ENCODE assay signal across 18 cellular contexts in genomic region chr7:501526-501925, GRCh38. TPM values are rescaled to one million over a fixed set of nuclear protein-coding genes. Genes with fewer than 3 reads are reported as not detected.
DNase-seq lines count a peak whose midpoint lies in the region; ATAC-seq, FAIRE-seq and TF ChIP-seq lines count a peak whose summit lies in the region.
"Had no signal": no experiment of that assay in that cellular context is flagged by ENCODE, and none has a peak within 500 bp of the region (broad histone marks: within the 10 kb centered on the region; RNA-seq: fewer than 3 reads in every experiment).

No MANE protein-coding gene starts in this region.

- FAIRE-seq in pancreas (lab: Jason Lieb, UNC): no peak

- H3K4me1 ChIP-seq in RWPE2 (ENCODE audit: insufficient read depth, poor library complexity, severe bottlenecking) (peaks cover 4% of the 10 kb centered on the region), pancreas (peaks cover 28 to 42% (median 42%) of the 10 kb centered on the region in 3 donors), upper lobe of right lung (peaks cover 7% of the 10 kb centered on the region), esophagus squamous epithelium (peaks cover 0 to 29% (median 6%) of the 10 kb centered on the region in 3 donors)

- 88 to 89% methylated on average over 7 of the region's 7 CpGs for WGBS in pancreas, 2 donors
- WGBS in esophagus squamous epithelium, 2 donors: 82 to 85% methylated on average over 7 of the region's 7 CpGs

- TF ChIP-seq POLR2A in esophagus squamous epithelium (IDR thresholded peaks at IDR 0.05) (no peak), GM18505 (IDR thresholded peaks at IDR 0.05; ENCODE audit: borderline replicate concordance, extremely low read depth, insufficient read depth, insufficient read length) (no peak)

- H3K27me3 ChIP-seq in RWPE2 (ENCODE audit: insufficient read depth, poor library complexity, severe bottlenecking) (no peaks in the 10 kb centered on the region), dorsolateral prefrontal cortex (no peaks in the 10 kb centered on the region), pancreas (no peaks in the 10 kb centered on the region), upper lobe of right lung (no peaks in the 10 kb centered on the region), esophagus squamous epithelium (no peaks in the 10 kb centered on the region)

- ATAC-seq in RWPE2 (ENCODE audit: low read depth) (no peak), pancreas (no peak), upper lobe of right lung (no peak), GM18505 (IDR thresholded peaks at IDR 0.05; ENCODE audit: unreplicated experiment) (no peak)
- ATAC-seq: SK-N-SH treated with all-trans-retinoic acid at 6 μM for 48 hours had no signal

- DNase-seq in RWPE2 (ENCODE audit: low spot score) (peak; percentile 44), dorsolateral prefrontal cortex (peak in 1 of 10 donors; percentile 19), pancreas (peak in 4 of 6 donors; percentile 2 to 49 (median 24)), upper lobe of right lung (peak; percentile 28), esophagus squamous epithelium (lab: John Stamatoyannopoulos, UW) (no peak), DMS 273 (lab: John Stamatoyannopoulos, UW; ENCODE audit: unreplicated experiment) (no peak)
- DNase-seq: CD4-positive, CD25-positive, alpha-beta regulatory T cell; DMS 273 treated with DMSO at 0.1 percent for 48 hours; H7; MV-4-11; NCI-H1694; NCI-H2081 treated with DMSO at 0.1 percent for 48 hours; NCI-H446; NCI-H526; SIG-M5 had no signal

- H3K9me3 ChIP-seq in RWPE2 (ENCODE audit: severe bottlenecking) (no peaks in the 10 kb centered on the region), pancreas (no peaks in the 10 kb centered on the region), upper lobe of right lung (no peaks in the 10 kb centered on the region), esophagus squamous epithelium (no peaks in the 10 kb centered on the region)

- no peak for TF ChIP-seq CTCF in RWPE2 (IDR thresholded peaks at IDR 0.05; ENCODE audit: poor library complexity, severe bottlenecking)
- no peak for TF ChIP-seq CTCF in dorsolateral prefrontal cortex (IDR thresholded peaks at IDR 0.05 in 54 of 56, conservative IDR thresholded peaks at IDR 0.05 in 2 of 56; ENCODE audit: low read depth in 1 of 56, partially characterized antibody in 56 of 56)
- TF ChIP-seq CTCF in pancreas (IDR thresholded peaks at IDR 0.05): no peak
- no peak for TF ChIP-seq CTCF in upper lobe of right lung (IDR thresholded peaks at IDR 0.05)
- no peak for TF ChIP-seq CTCF in esophagus squamous epithelium (IDR thresholded peaks at IDR 0.05)

- intact Hi-C loops in dorsolateral prefrontal cortex (cut with DNase I): loop anchor here in 1 of 2 donors (2.0 kb wide), 1 partner anchor 13 kb away; no protein-coding TSS in a partner anchor
- intact Hi-C loops in pancreas (cut with DNase I): loop anchor here in 1 of 3 donors (10.0 kb wide), 1 partner anchor 137 kb away; no protein-coding TSS in a partner anchor
- intact Hi-C loops in upper lobe of right lung (cut with DNase I): no loop called here
- intact Hi-C loops in esophagus squamous epithelium (cut with DNase I): no loop called here

- H3K4me3 ChIP-seq in RWPE2 (ENCODE audit: severe bottlenecking) (no peak overlapping the region), dorsolateral prefrontal cortex (no peak overlapping the region), pancreas (no peak overlapping the region), upper lobe of right lung (no peak overlapping the region), esophagus squamous epithelium (no peak overlapping the region)

- H3K27ac ChIP-seq in RWPE2 (ENCODE audit: poor library complexity, severe bottlenecking) (no peak overlapping the region), dorsolateral prefrontal cortex (peak overlapping the region in 52 of 59 donors; percentile 19 to 99 (median 92)), pancreas (no peak overlapping the region), upper lobe of right lung (no peak overlapping the region), esophagus squamous epithelium (no peak overlapping the region)

- H3K36me3 ChIP-seq in RWPE2 (ENCODE audit: low read depth) (peaks cover 83% of the 10 kb centered on the region), pancreas (peaks cover 0 to 46% (median 14%) of the 10 kb centered on the region in 3 donors), upper lobe of right lung (peaks cover 26% of the 10 kb centered on the region), esophagus squamous epithelium (peaks cover 0 to 53% (median 10%) of the 10 kb centered on the region in 3 donors)

RNA-seq across cellular contexts. Expression of gene PDGFA, which starts 18.1 kb away (rescaled TPM):
- 100 to 1,000 TPM in 1 of 120 experiments, 10 to 100 TPM in 119; 30.5 to 103 (median 48.6) TPM for total RNA-seq in dorsolateral prefrontal cortex
- 100 to 1,000 TPM in 1 of 6 donors, 10 to 100 TPM in 5; 54.1 to 175 (median 81.5) TPM for total RNA-seq in pancreas
- polyA plus RNA-seq in pancreas: 10 to 100 TPM; 53.3 to 60.4 TPM
- 57.1 TPM for total RNA-seq in upper lobe of right lung
- total RNA-seq in esophagus squamous epithelium: 10 to 100 TPM in 2 of 4 donors, 1 to 10 TPM in 2; 5.1 to 13.5 (median 8.5) TPM
- polyA plus RNA-seq: CD4-positive, CD25-positive, alpha-beta regulatory T cell; IgD-negative memory B cell had no signal

Comparison
In these comparisons a context has a peak if more than half of its experiments do, and no peak if none do; other contexts are left out.
1. DNase-seq: peak in RWPE2 (single experiment), pancreas (4 of 6) and upper lobe of right lung (single experiment); none in esophagus squamous epithelium (single experiment) and DMS 273 (single experiment).
2. H3K27ac ChIP-seq: peak in dorsolateral prefrontal cortex (52 of 59); none in RWPE2 (single experiment), pancreas (0 of 4), upper lobe of right lung (single experiment) and esophagus squamous epithelium (0 of 4).